Comparison of ENCODE assay signal across 23 cellular contexts in the genomic region with DNA sequence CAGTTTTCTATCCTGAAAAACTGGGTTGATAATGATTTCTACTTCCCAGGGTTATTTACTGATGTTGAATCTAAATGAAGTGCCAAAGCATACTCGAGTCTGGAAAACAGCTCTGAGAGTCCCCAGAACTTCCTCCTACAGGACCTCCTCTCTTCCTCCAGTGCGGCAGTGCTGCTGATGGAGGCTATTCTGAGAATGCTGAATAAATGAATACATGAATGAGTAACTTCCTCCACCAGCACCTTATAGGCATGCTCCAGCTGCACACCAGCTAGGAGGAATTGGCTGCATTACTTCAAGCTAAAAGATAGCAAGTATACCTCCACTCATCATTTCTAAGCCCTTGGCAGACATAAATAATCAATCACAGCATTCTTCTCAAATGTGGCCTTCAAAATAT.
"Had no signal": no experiment of that assay in that cellular context is flagged by ENCODE, and none has a peak within 500 bp of the region (broad histone marks: within the 10 kb centered on the region; RNA-seq: fewer than 3 reads in every experiment).

No MANE protein-coding gene starts in this region.

- H3K9me3 ChIP-seq: prostate gland, uterus had no signal

- H3K27me3 ChIP-seq: esophagus squamous epithelium, neural progenitor cell, spleen, tibial artery, uterus had no signal

- FAIRE-seq: keratinocyte, TTC549 had no signal

- H3K27ac ChIP-seq: esophagus squamous epithelium, neural progenitor cell, prostate gland, tibial artery had no signal

- H3K36me3 Mint-ChIP-seq: neural progenitor cell had no signal

- H3K4me1 ChIP-seq: esophagus squamous epithelium, neural progenitor cell, prostate gland, tibial artery, uterus had no signal

- H3K4me3 Mint-ChIP-seq: activated B cell treated with CpG ODN at 0.5 μM for 24 hours; activated CD4-positive, alpha-beta memory T cell treated with anti-CD3 and anti-CD28 coated beads for 36 hours; activated naive CD8-positive, alpha-beta T cell; activated T-helper 1 cell treated with anti-CD3 and anti-CD28 coated beads, Interleukin-12 subunit alpha, Interleukin-12 subunit beta, Interleukin-2, Interleukin-4 antibody, amounts not matched to agents 30 ng/mL and 10 ng/mL and 1 ng/mL, durations not matched to agents 14 hours and 24 hours and 36 hours; effector memory CD8-positive, alpha-beta T cell; memory B cell; naive B cell; neural progenitor cell had no signal

- ATAC-seq: effector memory CD8-positive, alpha-beta T cell had no signal

- H3K27me3 Mint-ChIP-seq: activated CD4-positive, alpha-beta memory T cell treated with anti-CD3 and anti-CD28 coated beads for 36 hours had no signal

- DNase-seq: activated B cell treated with CpG ODN at 0.5 μM for 24 hours; activated CD4-positive, alpha-beta memory T cell treated with anti-CD3 and anti-CD28 coated beads for 36 hours; activated CD4-positive, alpha-beta T cell treated with anti-CD3 and anti-CD28 coated beads for 4 hours; activated T-cell treated with anti-CD3 and anti-CD28 coated beads for 4 hours; dermis blood vessel endothelial cell; effector memory CD8-positive, alpha-beta T cell; esophagus squamous epithelium; foreskin fibroblast; glutamatergic neuron; naive B cell; spleen; stimulated activated CD8-positive, alpha-beta memory T cell treated with anti-CD3 and anti-CD28 coated beads, Interleukin-4, amount 100 ng/mL, for 48 hours; stimulated activated naive CD4-positive, alpha-beta T cell treated with Interleukin-2 at 50 U/mL for 16 hours; SW 1271; tibial artery; uterus had no signal

- H3K4me1 Mint-ChIP-seq: activated B cell treated with CpG ODN at 0.5 μM for 24 hours, memory B cell, naive B cell, neural progenitor cell had no signal

- H3K9me3 Mint-ChIP-seq: memory B cell had no signal

- H3K36me3 ChIP-seq: esophagus squamous epithelium, neural progenitor cell, prostate gland, spleen, tibial artery, uterus had no signal

- H3K27ac Mint-ChIP-seq: activated B cell treated with CpG ODN at 0.5 μM for 24 hours; activated CD4-positive, alpha-beta memory T cell treated with anti-CD3 and anti-CD28 coated beads for 36 hours; activated naive CD8-positive, alpha-beta T cell; activated T-helper 1 cell treated with anti-CD3 and anti-CD28 coated beads, Interleukin-12 subunit alpha, Interleukin-12 subunit beta, Interleukin-2, Interleukin-4 antibody, amounts not matched to agents 30 ng/mL and 10 ng/mL and 1 ng/mL, durations not matched to agents 14 hours and 24 hours and 36 hours; memory B cell; naive B cell; neural progenitor cell had no signal

- H3K4me3 ChIP-seq: esophagus squamous epithelium, neural progenitor cell, prostate gland, spleen, tibial artery, uterus had no signal
